ENCODE assay signal across 15 cellular contexts in the genomic region with DNA sequence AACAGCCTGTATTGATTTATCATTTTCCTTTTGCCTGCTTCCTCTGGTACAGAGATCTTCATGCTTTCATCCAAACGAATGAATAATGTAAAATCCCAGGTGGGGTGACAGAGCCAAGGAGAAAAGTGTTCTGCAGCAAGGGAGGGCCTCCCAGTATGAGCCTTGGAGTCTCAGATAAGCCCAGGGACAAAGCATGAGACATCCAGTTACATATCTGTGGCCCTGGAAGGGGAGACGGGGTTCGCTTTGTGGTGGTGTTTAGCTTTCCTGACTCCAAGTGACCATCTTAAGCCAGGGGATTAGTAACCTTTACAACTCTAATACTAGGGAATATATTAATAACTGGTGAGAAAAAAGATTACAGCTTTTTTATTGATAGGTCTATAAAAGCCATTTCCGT.
DNase-seq lines count a peak whose midpoint lies in the region; ATAC-seq and TF ChIP-seq lines count a peak whose summit lies in the region.
"Had no signal": no experiment of that assay in that cellular context is flagged by ENCODE, and none has a peak within 500 bp of the region (broad histone marks: within the 10 kb centered on the region; RNA-seq: fewer than 3 reads in every experiment).

No MANE protein-coding gene starts in this region.

- CTCF ChIA-PET in IMR-90 (lab: Yijun Ruan, JAX), result interaction anchor here (0.6 kb wide), 1 partner anchor 227 kb away, joined by 3 read pairs; no protein-coding TSS in a partner anchor

- no peak for DNase-seq in IMR-90
- DNase-seq in adipocyte (ENCODE audit: low read depth), result no peak
- DNase-seq in sigmoid colon, result no peak
- DNase-seq in ecto neural progenitor cell (ENCODE audit: low spot score), result no peak
- DNase-seq in AG08396 (ENCODE audit: low spot score), result no peak
- DNase-seq: activated CD4-positive, alpha-beta T cell treated with anti-CD3 and anti-CD28 coated beads, Interleukin-2, amount 50 U/mL, for 1 hour; mucosa of descending colon; NCI-H226; NK-92 treated with Interleukin-12 subunit alpha and Interleukin-12 subunit beta, amount 100 ng/mL, for 24 hours had no signal

- no peak overlapping the region for H3K4me3 ChIP-seq in IMR-90 (ENCODE audit: insufficient read depth, low read depth, low read length)
- H3K4me3 ChIP-seq in adipocyte (ENCODE audit: low read length), result no peak overlapping the region
- no peak overlapping the region for H3K4me3 ChIP-seq in iPS-20b (ENCODE audit: low read length)
- H3K4me3 ChIP-seq in sigmoid colon, result no peak overlapping the region
- H3K4me3 ChIP-seq: mucosa of descending colon, pancreas had no signal

- no peak for TF ChIP-seq EP300 in sigmoid colon (IDR thresholded peaks at IDR 0.05)

- H4K8ac ChIP-seq in IMR-90 (ENCODE audit: low read depth in 2 of 2, low read length in 2 of 2), result no peak overlapping the region

- no peak for ATAC-seq in IMR-90 (ENCODE audit: low read depth)
- no peak for ATAC-seq in GM19395 (IDR thresholded peaks at IDR 0.05; ENCODE audit: unreplicated experiment)
- no peak for ATAC-seq in GM18502 (IDR thresholded peaks at IDR 0.05; ENCODE audit: poor library complexity, unreplicated experiment)
- ATAC-seq: esophagus mucosa, mucosa of descending colon, Right ventricle myocardium inferior had no signal

- H3K4me2 ChIP-seq in IMR-90 (ENCODE audit: low read depth, low read length), result no peak overlapping the region

- peaks cover 29% of the 10 kb centered on the region for H3K4me1 ChIP-seq in IMR-90 (ENCODE audit: control insufficient read depth, insufficient read depth, low read length)
- peaks cover 65% of the 10 kb centered on the region for H3K4me1 ChIP-seq in adipocyte (ENCODE audit: control insufficient read depth, insufficient read depth, low read length)
- peaks cover 37% of the 10 kb centered on the region for H3K4me1 ChIP-seq in iPS-20b (ENCODE audit: insufficient read depth, low read length)
- peaks cover 0 to 80% (median 68%) of the 10 kb centered on the region in 4 donors for H3K4me1 ChIP-seq in sigmoid colon

- H3K27ac ChIP-seq in IMR-90 (ENCODE audit: insufficient read depth, low read length) (no peak overlapping the region), iPS-20b (ENCODE audit: low read length) (peak overlapping the region; percentile 18), sigmoid colon (peak overlapping the region in 3 of 4 donors; percentile 58 to 66 (median 64))

- no peak overlapping the region for H2AK5ac ChIP-seq in IMR-90 (ENCODE audit: low read depth, low read length)

- no peak overlapping the region for H3K23ac ChIP-seq in IMR-90 (ENCODE audit: low read depth, low read length)

- no TSS peak for BruUV-seq in IMR-90 (replicated peaks; lab: Mats Ljungman, UMichigan)

- H4K20me1 ChIP-seq in IMR-90 (ENCODE audit: insufficient read depth, low read length), result no peaks in the 10 kb centered on the region

- no peak overlapping the region for H2BK20ac ChIP-seq in IMR-90 (ENCODE audit: low read depth, low read length)

- H4K91ac ChIP-seq in IMR-90 (ENCODE audit: insufficient read depth, low read depth, low read length), result no peak overlapping the region

- H2BK120ac ChIP-seq in IMR-90 (ENCODE audit: low read depth, low read length), result no peak overlapping the region

- intact Hi-C loops in IMR-90 (cut with micrococcal nuclease) (no loop called here), sigmoid colon (cut with DNase I) (no loop called here)

- no peak overlapping the region for H3K56ac ChIP-seq in IMR-90 (ENCODE audit: extremely low read depth, insufficient read depth, low read length)

- no peak overlapping the region for H3K18ac ChIP-seq in IMR-90 (ENCODE audit: low read depth, low read length)

- no peak overlapping the region for H2BK5ac ChIP-seq in IMR-90 (ENCODE audit: low read depth, low read length, poor library complexity, severe bottlenecking)

- no peak overlapping the region for H2AK9ac ChIP-seq in IMR-90 (replicated peaks; ENCODE audit: low read depth, low read length, poor library complexity)

- no peak for TF ChIP-seq RAD21 in IMR-90 (IDR thresholded peaks at IDR 0.05; ENCODE audit: low read length)

- H3K36me3 ChIP-seq in IMR-90 (ENCODE audit: control insufficient read depth, insufficient read depth, low read length), result peaks cover 6% of the 10 kb centered on the region
- H3K36me3 ChIP-seq in adipocyte (ENCODE audit: control insufficient read depth, insufficient read depth, low read length, severe bottlenecking), result no peaks in the 10 kb centered on the region
- no peaks in the 10 kb centered on the region for H3K36me3 ChIP-seq in iPS-20b (ENCODE audit: insufficient read depth, low read depth, low read length)
- H3K36me3 ChIP-seq in sigmoid colon, result no peaks in the 10 kb centered on the region
- H3K36me3 ChIP-seq: pancreas had no signal

- no peaks in the 10 kb centered on the region for H3K27me3 ChIP-seq in IMR-90 (ENCODE audit: control insufficient read depth, insufficient read depth, low read length)
- H3K27me3 ChIP-seq in adipocyte (replicated peaks; ENCODE audit: control insufficient read depth, insufficient read depth, low read length), result no peaks in the 10 kb centered on the region
- no peaks in the 10 kb centered on the region for H3K27me3 ChIP-seq in iPS-20b (ENCODE audit: insufficient read depth, low read length)
- H3K27me3 ChIP-seq in sigmoid colon, result no peaks in the 10 kb centered on the region
- H3K27me3 ChIP-seq: pancreas had no signal

- H4K5ac ChIP-seq in IMR-90 (ENCODE audit: low read depth, low read length), result no peak overlapping the region

- in situ Hi-C loops in IMR-90 (cut with MboI; ENCODE audit: low sequenced_read_pairs), result no loop called here

- dilution Hi-C loops in IMR-90 (cut with HindIII; ENCODE audit: low sequenced_read_pairs, unreplicated experiment), result no loop called here

- no peaks in the 10 kb centered on the region for H3K9me3 ChIP-seq in IMR-90 (ENCODE audit: control insufficient read depth, insufficient read depth, low read length)
- no peaks in the 10 kb centered on the region for H3K9me3 ChIP-seq in adipocyte (ENCODE audit: control insufficient read depth, low read length)
- H3K9me3 ChIP-seq in iPS-20b (ENCODE audit: insufficient read depth, low read depth, low read length), result no peaks in the 10 kb centered on the region
- no peaks in the 10 kb centered on the region for H3K9me3 ChIP-seq in sigmoid colon
- H3K9me3 ChIP-seq: mucosa of descending colon, pancreas had no signal

- no peak for TF ChIP-seq POLR2A in IMR-90 (IDR thresholded peaks at IDR 0.05; ENCODE audit: low read depth, low read length)
- no peak for TF ChIP-seq POLR2A in sigmoid colon (IDR thresholded peaks at IDR 0.05)

- WGBS in IMR-90 (ENCODE audit: extremely low coverage in 2 of 2, insufficient read length in 1 of 2), 2 experiments, result no CpG with 5 or more reads among the region's 4 CpGs
- 83 to 88% methylated on average over 4 of the region's 4 CpGs for WGBS in sigmoid colon, 2 donors

- H3K9ac ChIP-seq in IMR-90 (ENCODE audit: low read depth, low read length) (0 out of 2 replicates have a peak overlapping the region, but pooled peaks have one; percentile 26), adipocyte (ENCODE audit: low read length) (peak overlapping the region; percentile 75), iPS-20b (ENCODE audit: low read depth, low read length) (peak overlapping the region; percentile 64; the same call in 1 of the 2 replicates)

- no peak overlapping the region for H3K4ac ChIP-seq in IMR-90 (ENCODE audit: low read depth, low read length)

- no peak overlapping the region for H2AFZ ChIP-seq in IMR-90 (replicated peaks; ENCODE audit: low read length, poor library complexity)

- H2BK15ac ChIP-seq in IMR-90 (ENCODE audit: low read depth, low read length), result no peak overlapping the region

- TF ChIP-seq CTCF in IMR-90 (conservative IDR thresholded peaks at IDR 0.05; ENCODE audit: low read depth, low read length), result no peak
- no peak for TF ChIP-seq CTCF in sigmoid colon (IDR thresholded peaks at IDR 0.05)

- H3K79me1 ChIP-seq in IMR-90 (ENCODE audit: low read depth in 1 of 2, low read length in 2 of 2), result peaks cover 20 to 53% of the 10 kb centered on the region in 2 experiments

- POLR2A ChIA-PET in IMR-90 (lab: Charles Lee; ENCODE audit: unreplicated experiment), result no interaction called here

- no peak overlapping the region for H3K14ac ChIP-seq in IMR-90 (replicated peaks; ENCODE audit: low read depth, low read length)

- H3K9me1 ChIP-seq in IMR-90 (ENCODE audit: insufficient read depth, low read length), result peaks cover 23% of the 10 kb centered on the region

TF ChIP-seq in IMR-90, 13 proteins besides CTCF, POLR2A, EP300 and RAD21:
- TF ChIP-seq ELK1 (IDR thresholded peaks at IDR 0.05; ENCODE audit: borderline replicate concordance, low read depth, low read length) (no peak), FOS (IDR thresholded peaks at IDR 0.05; ENCODE audit: low read depth, low read length) (no peak)
